Comparison of ENCODE assay signal across 2 cellular contexts in genomic region chr14:99760817-99761216, GRCh38.
TF ChIP-seq lines count a peak whose summit lies in the region.

No MANE protein-coding gene starts in this region.

TF ChIP-seq in GM23338, 12 proteins besides CTCF, POLR2A, EP300 and RAD21:
- no peak for TF ChIP-seq JUNB (IDR thresholded peaks at IDR 0.05; ENCODE audit: unreplicated experiment)

TF ChIP-seq in H1, 55 proteins besides CTCF, POLR2A, EP300 and RAD21:
- no peak for TF ChIP-seq BRCA1 (IDR thresholded peaks at IDR 0.05; ENCODE audit: low read depth, low read length)
- TF ChIP-seq TCF12 (IDR thresholded peaks at IDR 0.05; ENCODE audit: low read depth, low read length), result no peak
- no peak for TF ChIP-seq SIN3A (conservative IDR thresholded peaks at IDR 0.05 in 1 of 2, IDR thresholded peaks at IDR 0.05 in 1 of 2; ENCODE audit: low read depth in 1 of 2, low read length in 2 of 2)
- no peak for TF ChIP-seq YY1 (IDR thresholded peaks at IDR 0.05; ENCODE audit: low read depth, low read length)
- TF ChIP-seq CBX5 (IDR thresholded peaks at IDR 0.05; ENCODE audit: low read depth, low read length), result no peak
- no peak for TF ChIP-seq CHD1 (IDR thresholded peaks at IDR 0.05; ENCODE audit: low read depth, low read length)
- TF ChIP-seq TAF7 (optimal IDR thresholded peaks at IDR 0.05; ENCODE audit: borderline replicate concordance, low read depth, low read length), result no peak
- TF ChIP-seq HDAC2 (IDR thresholded peaks at IDR 0.05; ENCODE audit: borderline replicate concordance in 1 of 2, low read depth in 2 of 2, low read length in 2 of 2), result no peak
- TF ChIP-seq EZH2 (IDR thresholded peaks at IDR 0.05; ENCODE audit: low read depth, low read length, severe bottlenecking), result no peak
- no peak for TF ChIP-seq TEAD4 (IDR thresholded peaks at IDR 0.05; ENCODE audit: low read depth, low read length)
- TF ChIP-seq NANOG (IDR thresholded peaks at IDR 0.05; ENCODE audit: insufficient read depth, low read depth, low read length, poor library complexity, severe bottlenecking), result no peak
- TF ChIP-seq MAFK (IDR thresholded peaks at IDR 0.05; ENCODE audit: low read depth, low read length), result no peak
